23 cellular contexts compared by ENCODE assay signal in the genomic region with DNA sequence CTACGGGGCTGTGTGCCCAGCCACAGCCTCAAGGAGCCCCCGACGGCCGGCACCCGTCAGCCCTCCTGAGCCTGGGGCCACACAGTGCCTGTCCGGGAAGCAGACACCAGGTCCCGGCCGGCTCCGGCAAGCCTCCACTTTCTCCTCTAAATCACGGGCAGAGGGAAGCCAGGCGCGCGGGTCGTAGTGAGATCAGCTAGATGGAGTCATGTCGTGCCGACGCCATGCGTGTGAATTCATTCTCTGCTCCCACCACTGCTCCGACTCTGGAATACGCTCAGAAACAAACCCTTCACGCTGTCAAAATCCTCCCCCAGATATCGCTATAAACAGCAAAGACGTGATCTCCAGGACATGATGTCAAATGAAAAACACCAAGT.
"Had no signal": no experiment of that assay in that cellular context is flagged by ENCODE, and none has a peak within 500 bp of the region (broad histone marks: within the 10 kb centered on the region; RNA-seq: fewer than 3 reads in every experiment).

No MANE protein-coding gene starts in this region.

- H3K4me1 Mint-ChIP-seq: memory B cell, mesothelial cell of epicardium had no signal

- H3K36me3 ChIP-seq: colonic mucosa, esophagus squamous epithelium, gastroesophageal sphincter, left ventricle myocardium inferior, lower lobe of right lung, right atrium auricular region, suprapubic skin, thyroid gland, upper lobe of left lung, uterus had no signal

- H3K27ac Mint-ChIP-seq: memory B cell; mesothelial cell of epicardium; stimulated activated effector memory CD8-positive, alpha-beta T cell treated with anti-CD3 and anti-CD28 coated beads, Interleukin-12 subunit alpha, Interleukin-12 subunit beta, amount 100 ng/mL, for 72 hours had no signal

- H3K4me3 ChIP-seq: colonic mucosa, esophagus squamous epithelium, gastroesophageal sphincter, left ventricle myocardium inferior, lower lobe of right lung, right atrium auricular region, suprapubic skin, thyroid gland, upper lobe of left lung, uterus had no signal

- H3K4me3 Mint-ChIP-seq: immature natural killer cell; memory B cell; mesothelial cell of epicardium; natural killer cell treated with Interleukin-12 subunit alpha and Interleukin-12 subunit beta and Interleukin-15 and Interleukin-18, amount 100 ng/mL, for 72 hours; stimulated activated effector memory CD8-positive, alpha-beta T cell treated with anti-CD3 and anti-CD28 coated beads, Interleukin-12 subunit alpha, Interleukin-12 subunit beta, amount 100 ng/mL, for 72 hours had no signal

- H3K27me3 ChIP-seq: colonic mucosa, esophagus squamous epithelium, gastroesophageal sphincter, right atrium auricular region, suprapubic skin, thyroid gland, upper lobe of left lung, uterus had no signal

- H3K27me3 Mint-ChIP-seq: memory B cell; natural killer cell treated with Interleukin-12 subunit alpha and Interleukin-12 subunit beta and Interleukin-15 and Interleukin-18, amount 100 ng/mL, for 72 hours had no signal

- H3K9me3 Mint-ChIP-seq: immature natural killer cell; memory B cell; mesothelial cell of epicardium; natural killer cell treated with Interleukin-12 subunit alpha and Interleukin-12 subunit beta and Interleukin-15 and Interleukin-18, amount 100 ng/mL, for 72 hours; stimulated activated effector memory CD8-positive, alpha-beta T cell treated with anti-CD3 and anti-CD28 coated beads, Interleukin-12 subunit alpha, Interleukin-12 subunit beta, amount 100 ng/mL, for 72 hours had no signal

- H3K27ac ChIP-seq: colonic mucosa, esophagus squamous epithelium, gastroesophageal sphincter, left ventricle myocardium inferior, lower lobe of right lung, right atrium auricular region, suprapubic skin, thyroid gland, upper lobe of left lung, uterus had no signal

- H3K9me3 ChIP-seq: colonic mucosa, esophagus squamous epithelium, gastroesophageal sphincter, left ventricle myocardium inferior, lower lobe of right lung, right atrium auricular region, suprapubic skin, thyroid gland, upper lobe of left lung, uterus had no signal

- H3K36me3 Mint-ChIP-seq: immature natural killer cell; natural killer cell treated with Interleukin-12 subunit alpha and Interleukin-12 subunit beta and Interleukin-15 and Interleukin-18, amount 100 ng/mL, for 72 hours had no signal

- H3K4me1 ChIP-seq: colonic mucosa, esophagus squamous epithelium, gastroesophageal sphincter, left ventricle myocardium inferior, lower lobe of right lung, right atrium auricular region, suprapubic skin, thyroid gland, upper lobe of left lung, uterus had no signal

- DNase-seq: colonic mucosa; dermis blood vessel endothelial cell; esophagus squamous epithelium; foreskin fibroblast; glutamatergic neuron; immature natural killer cell; left cardiac atrium; left ventricle myocardium inferior; lower lobe of right lung; small intestine; stimulated activated CD4-positive, alpha-beta T cell treated with anti-CD3 and anti-CD28 coated beads, Interleukin-4, amount 100 ng/mL, for 1 hour; stimulated activated CD8-positive, alpha-beta memory T cell treated with anti-CD3 and anti-CD28 coated beads, Interleukin-4, amount 100 ng/mL, for 48 hours; stimulated activated naive CD8-positive, alpha-beta T cell treated with anti-CD3 and anti-CD28 coated beads, Interleukin-15, Interleukin-2, amounts not matched to agents 100 U/mL and 50 U/mL, for 24 hours; thyroid gland; upper lobe of left lung; uterus had no signal

- ATAC-seq: gastroesophageal sphincter; left cardiac atrium; lower lobe of right lung; natural killer cell treated with Interleukin-12 subunit alpha and Interleukin-12 subunit beta and Interleukin-15 and Interleukin-18, amount 100 ng/mL, for 72 hours; stimulated activated effector memory CD8-positive, alpha-beta T cell treated with anti-CD3 and anti-CD28 coated beads, Interleukin-12 subunit alpha, Interleukin-12 subunit beta, amount 100 ng/mL, for 72 hours; stimulated activated naive CD8-positive, alpha-beta T cell treated with anti-CD3 and anti-CD28 coated beads, Interleukin-15, Interleukin-2, amounts not matched to agents 100 U/mL and 50 U/mL, for 24 hours had no signal
